In the genomic region with DNA sequence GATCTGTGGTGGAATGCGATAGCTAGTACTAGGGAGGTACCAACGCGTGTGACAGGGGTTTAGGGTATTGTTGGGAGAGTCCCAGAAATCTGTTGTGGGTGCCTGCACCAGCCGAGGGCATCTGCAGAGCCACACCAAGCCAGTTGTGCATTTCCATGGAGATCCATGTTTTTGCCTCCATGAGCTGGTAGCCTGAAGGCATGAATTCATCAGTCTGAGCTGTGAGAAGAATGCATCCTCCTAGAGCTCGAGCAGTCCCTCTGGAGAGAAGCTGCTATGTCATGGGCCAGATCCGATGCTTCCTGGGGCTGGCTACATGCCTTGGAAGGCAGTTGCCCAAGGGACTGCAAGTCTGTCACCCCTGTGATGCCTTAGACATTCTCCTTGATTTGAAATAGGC, we compare ENCODE assay signal across 16 cellular contexts. TPM values are rescaled to one million over a fixed set of nuclear protein-coding genes. Genes with fewer than 3 reads are reported as not detected.
A peak's percentile ranks its signal among the peaks of the same experiment; 100 is the strongest.
DNase-seq lines count a peak whose midpoint lies in the region; ATAC-seq and TF ChIP-seq lines count a peak whose summit lies in the region.
"Had no signal": no experiment of that assay in that cellular context is flagged by ENCODE, and none has a peak within 500 bp of the region (broad histone marks: within the 10 kb centered on the region; RNA-seq: fewer than 3 reads in every experiment).

No MANE protein-coding gene starts in this region.

- H3K27ac ChIP-seq in RWPE2 (ENCODE audit: poor library complexity, severe bottlenecking), result no peak overlapping the region
- H3K27ac ChIP-seq in foreskin keratinocyte, result peak overlapping the region; percentile 20
- peak overlapping the region in 1 of 4 donors; percentile 13 for H3K27ac ChIP-seq in body of pancreas
- no peak overlapping the region for H3K27ac ChIP-seq in upper lobe of right lung
- H3K27ac ChIP-seq: coronary artery, neutrophil had no signal

- no peaks in the 10 kb centered on the region for H3K27me3 ChIP-seq in RWPE2 (ENCODE audit: insufficient read depth, poor library complexity, severe bottlenecking)
- no peaks in the 10 kb centered on the region for H3K27me3 ChIP-seq in foreskin keratinocyte
- no peaks in the 10 kb centered on the region for H3K27me3 ChIP-seq in body of pancreas
- no peaks in the 10 kb centered on the region for H3K27me3 ChIP-seq in upper lobe of right lung
- H3K27me3 ChIP-seq: BE2C had no signal

- H3K4me3 ChIP-seq in RWPE2 (ENCODE audit: severe bottlenecking) (no peak overlapping the region), body of pancreas (no peak overlapping the region), upper lobe of right lung (no peak overlapping the region)
- H3K4me3 ChIP-seq: coronary artery, mucosa of descending colon had no signal

- DNase-seq in EL (peak; percentile 62), RWPE2 (ENCODE audit: low spot score) (no peak), foreskin keratinocyte (peak; percentile 65 to 89), sciatic nerve (ENCODE audit: low spot score) (no peak), body of pancreas (no peak), upper lobe of right lung (no peak), NCI-H748 treated with DMSO at 0.1 percent for 48 hours (lab: John Stamatoyannopoulos, UW) (no peak)
- DNase-seq: BE2C, NCI-H187 treated with DMSO at 0.1 percent for 48 hours, NCI-H446 treated with DMSO at 0.1 percent for 48 hours had no signal

- intact Hi-C loops in sciatic nerve (cut with DNase I) (no loop called here), body of pancreas (cut with DNase I) (no loop called here), upper lobe of right lung (cut with DNase I) (no loop called here)

- H3K9me3 ChIP-seq in RWPE2 (ENCODE audit: severe bottlenecking) (no peaks in the 10 kb centered on the region), body of pancreas (no peaks in the 10 kb centered on the region), upper lobe of right lung (no peaks in the 10 kb centered on the region)
- H3K9me3 ChIP-seq: BE2C, mucosa of descending colon, neutrophil had no signal

- no peak for TF ChIP-seq POLR2A in body of pancreas (IDR thresholded peaks at IDR 0.05)

- TF ChIP-seq CTCF in RWPE2 (IDR thresholded peaks at IDR 0.05; ENCODE audit: poor library complexity, severe bottlenecking) (no peak), foreskin keratinocyte (conservative IDR thresholded peaks at IDR 0.05) (peak; percentile 41), body of pancreas (IDR thresholded peaks at IDR 0.05) (no peak), upper lobe of right lung (IDR thresholded peaks at IDR 0.05) (no peak)

- peaks cover 3% of the 10 kb centered on the region for H3K4me1 ChIP-seq in RWPE2 (ENCODE audit: insufficient read depth, poor library complexity, severe bottlenecking)
- H3K4me1 ChIP-seq in foreskin keratinocyte, result peaks cover 30% of the 10 kb centered on the region
- H3K4me1 ChIP-seq in body of pancreas, result peaks cover 10% of the 10 kb centered on the region
- H3K4me1 ChIP-seq in upper lobe of right lung, result peaks cover 11% of the 10 kb centered on the region
- H3K4me1 ChIP-seq: BE2C had no signal

- H3K36me3 ChIP-seq in RWPE2 (ENCODE audit: low read depth) (no peaks in the 10 kb centered on the region), body of pancreas (replicated peaks in 1 of 2; ENCODE audit: insufficient read depth in 1 of 2, low read depth in 2 of 2) (no peaks in the 10 kb centered on the region), upper lobe of right lung (no peaks in the 10 kb centered on the region)
- H3K36me3 ChIP-seq: BE2C, neutrophil had no signal

- 80 to 87% methylated on average over 6 of the region's 6 CpGs for WGBS in body of pancreas, 2 donors

- ATAC-seq in RWPE2 (ENCODE audit: low read depth), result 0 out of 3 replicates have a peak, but pooled peaks have one; percentile 42
- peak; percentile 84 for ATAC-seq in foreskin keratinocyte
- peak; percentile 13 for ATAC-seq in sciatic nerve
- no peak for ATAC-seq in body of pancreas
- no peak for ATAC-seq in upper lobe of right lung
- ATAC-seq: activated CD4-positive, CD25-positive, alpha-beta regulatory T cell treated with anti-CD3 and anti-CD28 coated beads, Interleukin-2, amount 50 U/mL, for 24 hours; activated naive CD4-positive, alpha-beta T cell treated with anti-CD3 and anti-CD28 coated beads, Interleukin-2, amount 50 U/mL, for 72 hours; HCT116 had no signal

RNA-seq across cellular contexts. Expression of gene LIPG, which starts 57.9 kb away (rescaled TPM):
- total RNA-seq in foreskin keratinocyte (76.3 and 127 TPM in 2 replicates), sciatic nerve (5.8 TPM), body of pancreas (under 1 TPM; 0.52 to 0.66 TPM), upper lobe of right lung (10.2 TPM)
- 28.8 and 38.0 TPM in 2 replicates for polyA plus RNA-seq in foreskin keratinocyte

Comparison
In these comparisons a context has a peak if more than half of its experiments do, and no peak if none do; other contexts are left out.
1. DNase-seq: peak in EL (single experiment) and foreskin keratinocyte (2 of 2); none in RWPE2 (single experiment), sciatic nerve (single experiment), body of pancreas (0 of 4), upper lobe of right lung (single experiment) and NCI-H748 treated with DMSO at 0.1 percent for 48 hours (single experiment).
2. ATAC-seq: peak in RWPE2 (single experiment), foreskin keratinocyte (single experiment) and sciatic nerve (single experiment); none in body of pancreas (single experiment) and upper lobe of right lung (single experiment).